In the genomic region with DNA sequence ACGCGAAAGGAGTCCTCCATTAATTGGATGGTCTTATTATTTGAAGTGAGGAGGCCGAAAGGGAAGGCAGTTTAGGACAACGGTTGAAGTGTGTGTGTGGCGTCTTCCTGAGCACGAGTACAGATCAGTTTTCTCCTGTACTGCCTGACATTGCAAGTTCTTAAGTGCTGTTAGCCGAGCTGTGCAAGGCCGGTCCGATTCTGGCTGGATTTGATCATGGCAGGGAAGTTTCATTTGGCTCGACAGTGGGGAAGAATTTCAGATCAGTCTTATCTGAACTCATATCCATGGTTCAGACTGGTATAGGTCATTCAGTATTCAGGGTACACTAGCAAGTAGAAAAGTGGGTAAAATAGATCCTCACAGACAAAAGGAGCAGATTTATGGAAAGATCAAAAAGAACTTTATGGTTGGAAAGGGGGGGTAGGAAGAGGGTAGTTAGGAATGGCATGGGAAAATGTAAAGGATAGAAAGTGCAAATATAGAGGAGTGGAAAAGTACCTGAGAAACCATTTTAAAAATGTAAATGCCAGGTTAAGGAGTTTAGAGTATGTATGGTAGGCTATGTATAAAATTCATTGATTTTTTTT, we compare ENCODE assay signal across 8 cellular contexts.
DNase-seq lines count a peak whose midpoint lies in the region; ATAC-seq lines count a peak whose summit lies in the region.

No MANE protein-coding gene starts in this region.

- H3K4me3 ChIP-seq in ACC112 (ENCODE audit: low read depth, low read length) (peak overlapping the region; percentile 89), mucosa of stomach (ENCODE audit: low read length) (peak overlapping the region; percentile 99)

- H3K36me3 ChIP-seq in ACC112 (ENCODE audit: insufficient read depth, low read length), result peaks cover 17% of the 10 kb centered on the region
- H3K36me3 ChIP-seq in KOPT-K1 (ENCODE audit: insufficient read depth, low read length), result peaks cover 29% of the 10 kb centered on the region
- no peaks in the 10 kb centered on the region for H3K36me3 ChIP-seq in mucosa of stomach (ENCODE audit: control insufficient read depth, insufficient read depth, low read length)

- ATAC-seq in GM18861 (IDR thresholded peaks at IDR 0.05; ENCODE audit: unreplicated experiment), result no peak
- ATAC-seq in GM19328 (IDR thresholded peaks at IDR 0.05; ENCODE audit: unreplicated experiment), result no peak

- H3K9me3 ChIP-seq in KOPT-K1 (ENCODE audit: insufficient read depth, low read length, poor library complexity, severe bottlenecking), result no peaks in the 10 kb centered on the region
- no peaks in the 10 kb centered on the region for H3K9me3 ChIP-seq in mucosa of stomach (ENCODE audit: control insufficient read depth, low read length)

- no peaks in the 10 kb centered on the region for H3K27me3 ChIP-seq in ACC112 (ENCODE audit: insufficient read depth, low read length)
- no peaks in the 10 kb centered on the region for H3K27me3 ChIP-seq in mucosa of stomach (ENCODE audit: control insufficient read depth, insufficient read depth, low read length)

- DNase-seq in NCI-H774 (lab: John Stamatoyannopoulos, UW) (no peak), DMS 273 treated with DMSO at 0.1 percent for 48 hours (lab: John Stamatoyannopoulos, UW) (no peak)

- peaks cover 24% of the 10 kb centered on the region for H3K4me1 ChIP-seq in ACC112 (ENCODE audit: control insufficient read depth, insufficient read depth, low read length, unreplicated experiment)
- H3K4me1 ChIP-seq in mucosa of stomach (ENCODE audit: control insufficient read depth, insufficient read depth, low read length), result no peaks in the 10 kb centered on the region

- H3K27ac ChIP-seq in ACC112 (ENCODE audit: low read depth, low read length) (peak overlapping the region; percentile 99), KOPT-K1 (ENCODE audit: low read depth, low read length, poor library complexity, severe bottlenecking) (peak overlapping the region; percentile 96), cingulate gyrus (ENCODE audit: low read depth, low read length) (peak overlapping the region; percentile 94)

- peaks cover 52% of the 10 kb centered on the region for H3K79me2 ChIP-seq in ACC112 (ENCODE audit: control insufficient read depth, insufficient read depth, low read length, unreplicated experiment)

- H3K9ac ChIP-seq in mucosa of stomach (ENCODE audit: low read length), result peak overlapping the region; percentile 96

- H2AFZ ChIP-seq in ACC112 (ENCODE audit: low read length, unreplicated experiment), result peak overlapping the region; percentile 0
